13 cellular contexts compared by ENCODE assay signal in genomic region chr9:72039532-72039931, GRCh38. TPM values are rescaled to one million over a fixed set of nuclear protein-coding genes. Genes with fewer than 3 reads are reported as not detected.
DNase-seq lines count a peak whose midpoint lies in the region; ATAC-seq and TF ChIP-seq lines count a peak whose summit lies in the region.
"Had no signal": no experiment of that assay in that cellular context is flagged by ENCODE, and none has a peak within 500 bp of the region (broad histone marks: within the 10 kb centered on the region; RNA-seq: fewer than 3 reads in every experiment).

No MANE protein-coding gene starts in this region.

- TF ChIP-seq CTCF in Loucy (conservative IDR thresholded peaks at IDR 0.05; ENCODE audit: low read length), result no peak
- no peak for TF ChIP-seq CTCF in A673 (conservative IDR thresholded peaks at IDR 0.05; ENCODE audit: low read depth, low read length)

- H3F3A ChIP-seq in Loucy (ENCODE audit: low read depth), result no peaks in the 10 kb centered on the region

- POLR2A ChIA-PET in A673 (lab: Charles Lee; ENCODE audit: low non-redundant PET), result no interaction called here

- H3K4me3 ChIP-seq in BLaER1 (no peak overlapping the region), Loucy (ENCODE audit: low read length, poor library complexity, severe bottlenecking) (no peak overlapping the region), A673 (ENCODE audit: low read depth, low read length, poor library complexity, severe bottlenecking) (no peak overlapping the region), MG63 (no peak overlapping the region)
- H3K4me3 ChIP-seq: left ventricle myocardium inferior, upper lobe of right lung had no signal

- no peaks in the 10 kb centered on the region for H3K9me2 ChIP-seq in Loucy (replicated peaks; ENCODE audit: low read depth, low read length)

- DNase-seq in A673 (ENCODE audit: low spot score) (no peak), MG63 (no peak), AG08396 (ENCODE audit: low spot score) (no peak)

- no TSS peak for BruUV-seq in A673 (replicated peaks; lab: Mats Ljungman, UMichigan)

- H3K4me1 ChIP-seq in BLaER1 (peaks cover 44% of the 10 kb centered on the region), Loucy (ENCODE audit: insufficient read depth, low read length, poor library complexity, severe bottlenecking) (no peaks in the 10 kb centered on the region), A673 (ENCODE audit: insufficient read depth, low read length, poor library complexity, severe bottlenecking) (no peaks in the 10 kb centered on the region)
- H3K4me1 ChIP-seq: upper lobe of right lung had no signal

- no peaks in the 10 kb centered on the region for H3K27me3 ChIP-seq in BLaER1
- no peaks in the 10 kb centered on the region for H3K27me3 ChIP-seq in Loucy (ENCODE audit: insufficient read depth, low read length, poor library complexity, severe bottlenecking)
- no peaks in the 10 kb centered on the region for H3K27me3 ChIP-seq in A673 (replicated peaks; ENCODE audit: insufficient read depth, low read depth, low read length, poor library complexity)
- no peaks in the 10 kb centered on the region for H3K27me3 ChIP-seq in MG63
- H3K27me3 ChIP-seq: upper lobe of right lung had no signal

- H3K36me3 ChIP-seq in BLaER1 (no peaks in the 10 kb centered on the region), Loucy (ENCODE audit: insufficient read depth, low read length) (no peaks in the 10 kb centered on the region), A673 (ENCODE audit: insufficient read depth, low read length, poor library complexity, severe bottlenecking) (no peaks in the 10 kb centered on the region), MG63 (no peaks in the 10 kb centered on the region)
- H3K36me3 ChIP-seq: left ventricle myocardium inferior, upper lobe of right lung had no signal

- ATAC-seq in GM19035 (IDR thresholded peaks at IDR 0.05; ENCODE audit: unreplicated experiment) (peak; percentile 50), HG02642 (IDR thresholded peaks at IDR 0.05; ENCODE audit: poor library complexity, unreplicated experiment) (peak; percentile 46), GM19324 (IDR thresholded peaks at IDR 0.05; ENCODE audit: low FRiP score, unreplicated experiment) (no peak)

- no peaks in the 10 kb centered on the region for H4K20me1 ChIP-seq in BLaER1
- no peaks in the 10 kb centered on the region for H4K20me1 ChIP-seq in Loucy (ENCODE audit: insufficient read depth, low read length, poor library complexity, severe bottlenecking)

- CTCF ChIA-PET in A673 (lab: Charles Lee), result interaction anchor here (1.2 to 1.7 kb wide), 4 partner anchors 15 to 242 kb away, joined by 3 to 22 read pairs (median 8); no protein-coding TSS in a partner anchor

- peak overlapping the region; percentile 53; the same call in 1 of the 2 replicates for H2AFZ ChIP-seq in Loucy (ENCODE audit: low read length)

- no peaks in the 10 kb centered on the region for H3K79me2 ChIP-seq in Loucy (ENCODE audit: insufficient read depth, low read length)

- H3K4me2 ChIP-seq in BLaER1 (peak overlapping the region; percentile 11; the same call in 1 of the 2 replicates), Loucy (ENCODE audit: low read depth, low read length, poor library complexity, severe bottlenecking) (no peak overlapping the region)

- no peak overlapping the region for H3K9ac ChIP-seq in BLaER1
- H3K9ac ChIP-seq in Loucy (ENCODE audit: low read depth, low read length, poor library complexity, severe bottlenecking), result no peak overlapping the region

- intact Hi-C loops in A673 (cut with micrococcal nuclease; ENCODE audit: unreplicated experiment), result loop anchor here (1.0 to 5.0 kb wide), 4 partner anchors 163 to 781 kb away; no protein-coding TSS in a partner anchor

- no peaks in the 10 kb centered on the region for H3K9me3 ChIP-seq in BLaER1
- no peaks in the 10 kb centered on the region for H3K9me3 ChIP-seq in Loucy (ENCODE audit: insufficient read depth, low read depth, low read length)
- H3K9me3 ChIP-seq in A673 (ENCODE audit: low read depth, low read length, poor library complexity, severe bottlenecking), result no peaks in the 10 kb centered on the region
- H3K9me3 ChIP-seq in MG63, result no peaks in the 10 kb centered on the region
- H3K9me3 ChIP-seq: left ventricle myocardium inferior, upper lobe of right lung had no signal

- H3K27ac ChIP-seq in BLaER1, result no peak overlapping the region
- H3K27ac ChIP-seq in A673 (ENCODE audit: low read depth, low read length, poor library complexity, severe bottlenecking), result no peak overlapping the region
- H3K27ac ChIP-seq: epithelial cell of prostate, upper lobe of right lung had no signal

RNA-seq across cellular contexts. Expression of gene C9orf57, which starts 20.9 kb away (rescaled TPM):
- not detected in 2 replicates for total RNA-seq in A673 (2021)
- not detected in 2 replicates for total RNA-seq in MG63 (2014; rRNA removed; shearing (Covaris generic); ENCODE audit: low replicate concordance)
- total RNA-seq: cerebellum, left ventricle myocardium inferior, renal cortical epithelial cell, upper lobe of right lung had no signal
